33 cellular contexts compared by ENCODE assay signal in the genomic region with DNA sequence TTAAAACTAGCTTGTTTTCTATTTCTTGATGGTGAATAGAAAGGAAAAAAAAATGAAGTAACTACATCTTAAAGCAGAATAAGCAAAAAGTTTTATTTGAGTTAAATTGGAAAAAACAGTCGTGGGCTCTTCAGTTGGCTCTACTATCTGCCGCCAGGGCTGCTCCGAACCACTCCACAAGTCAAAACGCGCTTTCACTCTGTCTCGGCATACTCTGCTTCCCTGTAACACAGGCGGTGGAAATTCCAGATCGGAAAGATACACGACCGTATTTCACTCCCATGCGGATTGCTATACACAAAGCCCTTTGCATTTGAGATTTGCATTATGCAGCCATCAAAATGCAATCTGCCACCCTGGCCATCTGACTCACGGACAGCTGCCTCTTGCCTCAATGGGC.
"Had no signal": no experiment of that assay in that cellular context is flagged by ENCODE, and none has a peak within 500 bp of the region (broad histone marks: within the 10 kb centered on the region; RNA-seq: fewer than 3 reads in every experiment).

No MANE protein-coding gene starts in this region.

- H3K9me3 ChIP-seq: Peyer's patch had no signal

- H3K27me3 Mint-ChIP-seq: activated B cell treated with CpG ODN at 0.5 μM for 24 hours; activated CD4-positive, alpha-beta memory T cell treated with anti-CD3 and anti-CD28 coated beads, Interleukin-2, amount 10 ng/mL, durations not matched to agents 7 days and 5 days; activated CD8-positive, alpha-beta memory T cell treated with anti-CD3 and anti-CD28 coated beads, Interleukin-2, amount 10 ng/mL, durations not matched to agents 7 days and 5 days; activated naive CD8-positive, alpha-beta T cell treated with anti-CD3 and anti-CD28 coated beads for 36 hours had no signal

- H3K4me1 ChIP-seq: Peyer's patch had no signal

- H3K36me3 Mint-ChIP-seq: activated CD8-positive, alpha-beta memory T cell treated with anti-CD3 and anti-CD28 coated beads, Interleukin-2, amount 10 ng/mL, durations not matched to agents 7 days and 5 days; activated naive CD8-positive, alpha-beta T cell treated with anti-CD3 and anti-CD28 coated beads for 36 hours had no signal

- H3K4me1 Mint-ChIP-seq: activated B cell treated with CpG ODN at 0.5 μM for 24 hours; activated CD4-positive, alpha-beta memory T cell treated with anti-CD3 and anti-CD28 coated beads, Interleukin-2, amount 10 ng/mL, durations not matched to agents 7 days and 5 days; activated CD8-positive, alpha-beta memory T cell treated with anti-CD3 and anti-CD28 coated beads, Interleukin-2, amount 10 ng/mL, durations not matched to agents 7 days and 5 days; activated naive CD8-positive, alpha-beta T cell treated with anti-CD3 and anti-CD28 coated beads for 36 hours had no signal

- H3K36me3 ChIP-seq: brain microvascular endothelial cell, Peyer's patch had no signal

- ATAC-seq: activated CD8-positive, alpha-beta memory T cell treated with anti-CD3 and anti-CD28 coated beads, Interleukin-2, amount 10 ng/mL, durations not matched to agents 7 days and 5 days; PC-3 had no signal

- H3K4me3 Mint-ChIP-seq: activated B cell treated with CpG ODN at 0.5 μM for 24 hours; activated CD4-positive, alpha-beta memory T cell treated with anti-CD3 and anti-CD28 coated beads, Interleukin-2, amount 10 ng/mL, durations not matched to agents 7 days and 5 days; activated CD8-positive, alpha-beta memory T cell treated with anti-CD3 and anti-CD28 coated beads, Interleukin-2, amount 10 ng/mL, durations not matched to agents 7 days and 5 days; activated naive CD8-positive, alpha-beta T cell treated with anti-CD3 and anti-CD28 coated beads for 36 hours had no signal

- H3K27ac Mint-ChIP-seq: activated B cell treated with CpG ODN at 0.5 μM for 24 hours; activated CD4-positive, alpha-beta memory T cell treated with anti-CD3 and anti-CD28 coated beads, Interleukin-2, amount 10 ng/mL, durations not matched to agents 7 days and 5 days; activated CD8-positive, alpha-beta memory T cell treated with anti-CD3 and anti-CD28 coated beads, Interleukin-2, amount 10 ng/mL, durations not matched to agents 7 days and 5 days; activated naive CD8-positive, alpha-beta T cell treated with anti-CD3 and anti-CD28 coated beads for 36 hours had no signal

- H3K27me3 ChIP-seq: brain microvascular endothelial cell, Peyer's patch had no signal

- DNase-seq: activated B cell treated with CpG ODN at 0.5 μM for 24 hours; activated CD4-positive, alpha-beta memory T cell treated with anti-CD3 and anti-CD28 coated beads, Interleukin-2, amount 10 ng/mL, durations not matched to agents 7 days and 5 days; activated CD4-positive, alpha-beta T cell treated with anti-CD3 and anti-CD28 coated beads for 48 hours; activated CD4-positive, CD25-positive, alpha-beta regulatory T cell treated with anti-CD3 and anti-CD28 coated beads, Interleukin-2, amount 50 U/mL, for 72 hours; activated CD8-positive, alpha-beta memory T cell treated with anti-CD3 and anti-CD28 coated beads for 24 hours; activated CD8-positive, alpha-beta memory T cell treated with anti-CD3 and anti-CD28 coated beads, Interleukin-2, amount 10 ng/mL, durations not matched to agents 7 days and 5 days; activated CD8-positive, alpha-beta memory T cell treated with anti-CD3 and anti-CD28 coated beads, Interleukin-2, amount 50 U/mL, for 48 hours; activated effector memory CD4-positive, alpha-beta T cell treated with Interleukin-2 at 50 U/mL for 16 hours; activated naive CD4-positive, alpha-beta T cell treated with anti-CD3 and anti-CD28 coated beads, Interleukin-2, amount 50 U/mL, for 16 hours; activated naive CD8-positive, alpha-beta T cell treated with anti-CD3 and anti-CD28 coated beads for 36 hours; activated T-cell treated with anti-CD3 and anti-CD28 coated beads, Interleukin-2, amount 50 U/mL, for 48 hours; amniotic stem cell; aorta; brain microvascular endothelial cell; MM.1S; MV-4-11; NCI-H1092; NCI-H1436 treated with DMSO at 0.1 percent for 48 hours; NCI-H1694 treated with DMSO at 0.1 percent for 48 hours; NCI-H2029; NCI-H226; NCI-H446 treated with DMSO at 0.1 percent for 48 hours; NCI-H748 treated with DMSO at 0.1 percent for 48 hours; NK-92 treated with Interleukin-12 subunit alpha and Interleukin-12 subunit beta, amount 100 ng/mL, for 24 hours; PC-3; Peyer's patch; RPMI8226; SW 1271; T-helper 1 cell; T-helper 2 cell; T-helper 9 cell had no signal

- H3K9me3 Mint-ChIP-seq: activated B cell treated with CpG ODN at 0.5 μM for 24 hours had no signal

- H3K4me3 ChIP-seq: Peyer's patch had no signal

- H3K27ac ChIP-seq: brain microvascular endothelial cell, KMS-11, Peyer's patch, VCaP had no signal
